Comparison of ENCODE assay signal across 9 cellular contexts in genomic region chr4:124060261-124060918, GRCh38.
DNase-seq lines count a peak whose midpoint lies in the region; ATAC-seq and TF ChIP-seq lines count a peak whose summit lies in the region.
"Had no signal": no experiment of that assay in that cellular context is flagged by ENCODE, and none has a peak within 500 bp of the region (broad histone marks: within the 10 kb centered on the region; RNA-seq: fewer than 3 reads in every experiment).

No MANE protein-coding gene starts in this region.

- intact Hi-C loops in heart right ventricle (cut with DNase I) (loop anchor here in 3 of 10 donors (1.0 to 10.0 kb wide), 5 partner anchors 30 to 78 kb away; no protein-coding TSS in a partner anchor), stomach (cut with DNase I; ENCODE audit: low total_unique reads) (no loop called here)

- 12% methylated on average over 2 of the region's 2 CpGs for WGBS in SK-N-SH (ENCODE audit: low lambda C conversion rate)
- WGBS in heart right ventricle, 2 donors, result 17 to 18% methylated on average over 2 of the region's 2 CpGs
- 3 to 12% (median 7%) methylated on average over 2 of the region's 2 CpGs for WGBS in stomach, 5 donors

- H3K9me2 ChIP-seq in SK-N-SH, result no peaks in the 10 kb centered on the region

- no peaks in the 10 kb centered on the region for H3K9me3 ChIP-seq in SK-N-SH
- H3K9me3 ChIP-seq in heart right ventricle, result peaks cover 0 to 11% (median 0%) of the 10 kb centered on the region in 11 donors
- no peaks in the 10 kb centered on the region for H3K9me3 ChIP-seq in stomach
- H3K9me3 ChIP-seq in BE2C, result no peaks in the 10 kb centered on the region

- peak; percentile 76 to 97 (median 94) for ATAC-seq in heart right ventricle

- CTCF ChIA-PET in SK-N-SH (lab: Yijun Ruan, JAX), result interaction anchor here (1.0 kb wide), 1 partner anchor 958 kb away, joined by 4 read pairs; no protein-coding TSS in a partner anchor

- TF ChIP-seq RAD21 in SK-N-SH (IDR thresholded peaks at IDR 0.05; ENCODE audit: low read length), result no peak; the same call in 1 of the 2 replicates

- POLR2A ChIA-PET in SK-N-SH (lab: Yijun Ruan, JAX), result no interaction called here

- H3K79me2 ChIP-seq in SK-N-SH (ENCODE audit: insufficient read depth), result no peaks in the 10 kb centered on the region

- H3F3A ChIP-seq in SK-N-SH (replicated peaks; ENCODE audit: insufficient read depth), result no peaks in the 10 kb centered on the region

- no peaks in the 10 kb centered on the region for H3K36me3 ChIP-seq in SK-N-SH (replicated peaks in 1 of 2; ENCODE audit: control insufficient read depth in 1 of 2, insufficient read depth in 2 of 2, low read length in 1 of 2)
- H3K36me3 ChIP-seq in heart right ventricle, result no peaks in the 10 kb centered on the region
- H3K36me3 ChIP-seq in stomach, result no peaks in the 10 kb centered on the region
- H3K36me3 ChIP-seq in BE2C, result no peaks in the 10 kb centered on the region

- H2AFZ ChIP-seq in SK-N-SH (ENCODE audit: low read depth), result peak overlapping the region; percentile 76

- H3K4me1 ChIP-seq in SK-N-SH (ENCODE audit: control insufficient read depth in 1 of 2, insufficient read depth in 2 of 2, low read depth in 1 of 2, low read length in 1 of 2), result peaks cover 8 to 16% of the 10 kb centered on the region in 2 experiments; a peak in 3 of 4 replicates
- H3K4me1 ChIP-seq in heart right ventricle, result peaks cover 0 to 44% (median 28%) of the 10 kb centered on the region in 9 donors
- H3K4me1 ChIP-seq in stomach, result peaks cover 0 to 18% (median 9%) of the 10 kb centered on the region in 4 donors
- H3K4me1 ChIP-seq in BE2C, result no peaks in the 10 kb centered on the region

- no peak for TF ChIP-seq CTCF in HFF-Myc (IDR thresholded peaks at IDR 0.05; ENCODE audit: low read depth, low read length, missing control alignments)
- TF ChIP-seq CTCF in SK-N-SH (IDR thresholded peaks at IDR 0.05), result no peak
- TF ChIP-seq CTCF in heart right ventricle (IDR thresholded peaks at IDR 0.05), result no peak
- TF ChIP-seq CTCF in stomach (IDR thresholded peaks at IDR 0.05), result no peak
- TF ChIP-seq CTCF in BE2C (IDR thresholded peaks at IDR 0.05; ENCODE audit: low read depth, low read length), result no peak

- TF ChIP-seq POLR2A in stomach (IDR thresholded peaks at IDR 0.05), result no peak

- H3K27ac ChIP-seq in SK-N-SH (ENCODE audit: low read depth in 2 of 2, low read length in 1 of 2), result peak overlapping the region; percentile 29 to 92
- peak overlapping the region; percentile 57 to 93 (median 76) for H3K27ac ChIP-seq in heart right ventricle
- peak overlapping the region in 4 of 5 donors; percentile 38 to 78 (median 66) for H3K27ac ChIP-seq in stomach

- no peaks in the 10 kb centered on the region for H4K20me1 ChIP-seq in SK-N-SH (ENCODE audit: insufficient read depth)

- no peaks in the 10 kb centered on the region for H3K27me3 ChIP-seq in SK-N-SH (ENCODE audit: insufficient read depth)
- H3K27me3 ChIP-seq in heart right ventricle, result no peaks in the 10 kb centered on the region
- H3K27me3 ChIP-seq in stomach, result no peaks in the 10 kb centered on the region
- no peaks in the 10 kb centered on the region for H3K27me3 ChIP-seq in BE2C

- DNase-seq in Ammon's horn (ENCODE audit: low spot score) (peak; percentile 58), HFF-Myc (ENCODE audit: extremely low read depth, low read depth) (peak; percentile 92), SK-N-SH (peak; percentile 11), heart right ventricle (peak; percentile 13 to 73), stomach (peak; percentile 27), BE2C (no peak), NCI-H1048 (lab: John Stamatoyannopoulos, UW) (no peak)
- no peak for DNase-seq in activated CD4-positive, alpha-beta T cell treated with anti-CD3 and anti-CD28 coated beads for 48 hours
- DNase-seq: CD4-positive, CD25-positive, alpha-beta regulatory T cell had no signal

- peak; percentile 27 to 77; a peak in 3 of 4 replicates for TF ChIP-seq EP300 in SK-N-SH (IDR thresholded peaks at IDR 0.05; ENCODE audit: borderline replicate concordance in 1 of 2, low read depth in 1 of 2, low read length in 1 of 2)
- TF ChIP-seq EP300 in stomach (IDR thresholded peaks at IDR 0.05), result no peak

- peak overlapping the region; percentile 26 for H3K4me2 ChIP-seq in SK-N-SH

- H3K4me3 ChIP-seq in HFF-Myc (replicated peaks; ENCODE audit: low read depth, low read length) (no peak overlapping the region), SK-N-SH (ENCODE audit: low read depth in 2 of 2, low read length in 1 of 2) (no peak overlapping the region), heart right ventricle (no peak overlapping the region), stomach (no peak overlapping the region), BE2C (ENCODE audit: low read depth, low read length) (no peak overlapping the region)

- no peak overlapping the region for H3K9ac ChIP-seq in SK-N-SH

TF ChIP-seq in SK-N-SH, 30 proteins besides CTCF, POLR2A, EP300 and RAD21 (continues in another document):
- no peak for TF ChIP-seq YY1 (IDR thresholded peaks at IDR 0.05; ENCODE audit: low read depth)
- TF ChIP-seq NFIC (IDR thresholded peaks at IDR 0.05; ENCODE audit: borderline replicate concordance), result peak; percentile 16; the same call in 1 of the 2 replicates
- no peak for TF ChIP-seq FOXM1 (IDR thresholded peaks at IDR 0.05; ENCODE audit: low read depth)
- TF ChIP-seq EZH2phosphoT487 (IDR thresholded peaks at IDR 0.05; ENCODE audit: borderline replicate concordance, low read depth), result no peak
- peak; percentile 32; the same call in 1 of the 2 replicates for TF ChIP-seq PBX3 (IDR thresholded peaks at IDR 0.05)
- TF ChIP-seq IRF3 (IDR thresholded peaks at IDR 0.05; ENCODE audit: low read depth, low read length), result no peak
- TF ChIP-seq TAF1 (IDR thresholded peaks at IDR 0.05; ENCODE audit: borderline replicate concordance, low read depth, low read length), result no peak
- no peak for TF ChIP-seq NRF1 (IDR thresholded peaks at IDR 0.05; ENCODE audit: low read depth, low read length)
- TF ChIP-seq FOSL2 (IDR thresholded peaks at IDR 0.05; ENCODE audit: borderline replicate concordance, low read depth), result no peak
- TF ChIP-seq USF2 (IDR thresholded peaks at IDR 0.05; ENCODE audit: borderline replicate concordance, low read depth, low read length), result no peak
- TF ChIP-seq RXRA (IDR thresholded peaks at IDR 0.05; ENCODE audit: borderline replicate concordance, low read depth), result no peak
- no peak for TF ChIP-seq MXI1 (IDR thresholded peaks at IDR 0.05; ENCODE audit: low read depth, low read length)
- TF ChIP-seq TCF12 (IDR thresholded peaks at IDR 0.05), result peak; percentile 73
- no peak for TF ChIP-seq MAX (IDR thresholded peaks at IDR 0.05; ENCODE audit: low read depth)
- no peak for TF ChIP-seq RFX5 (IDR thresholded peaks at IDR 0.05; ENCODE audit: low read length)
- no peak for TF ChIP-seq FOXJ3 (CRISPR knock-in tag; IDR thresholded peaks at IDR 0.05)
- TF ChIP-seq RCOR1 (IDR thresholded peaks at IDR 0.05; ENCODE audit: low read length), result peak; percentile 53; the same call in 1 of the 2 replicates
- no peak for TF ChIP-seq JUND (IDR thresholded peaks at IDR 0.05)
- TF ChIP-seq MEF2A (IDR thresholded peaks at IDR 0.05; ENCODE audit: borderline replicate concordance, low read depth), result no peak
- no peak for TF ChIP-seq ELF1 (IDR thresholded peaks at IDR 0.05)
- peak; percentile 33; the same call in 1 of the 2 replicates for TF ChIP-seq GATA2 (CRISPR knock-in tag; IDR thresholded peaks at IDR 0.05)
- TF ChIP-seq GABPA (IDR thresholded peaks at IDR 0.05; ENCODE audit: low read depth), result no peak

Comparison
In these comparisons a context has a peak if more than half of its experiments do, and no peak if none do; other contexts are left out.
1. DNase-seq: peak in Ammon's horn (single experiment), HFF-Myc (single experiment), SK-N-SH (single experiment), heart right ventricle (2 of 2) and stomach (single experiment); none in BE2C (single experiment), NCI-H1048 (single experiment) and activated CD4-positive, alpha-beta T cell treated with anti-CD3 and anti-CD28 coated beads for 48 hours (single experiment).
2. Peak in every context shown above with its lines, with median percentiles within 50 percentile points of each other: H3K27ac ChIP-seq.